1 cellular context compared by ENCODE assay signal in the genomic region with DNA sequence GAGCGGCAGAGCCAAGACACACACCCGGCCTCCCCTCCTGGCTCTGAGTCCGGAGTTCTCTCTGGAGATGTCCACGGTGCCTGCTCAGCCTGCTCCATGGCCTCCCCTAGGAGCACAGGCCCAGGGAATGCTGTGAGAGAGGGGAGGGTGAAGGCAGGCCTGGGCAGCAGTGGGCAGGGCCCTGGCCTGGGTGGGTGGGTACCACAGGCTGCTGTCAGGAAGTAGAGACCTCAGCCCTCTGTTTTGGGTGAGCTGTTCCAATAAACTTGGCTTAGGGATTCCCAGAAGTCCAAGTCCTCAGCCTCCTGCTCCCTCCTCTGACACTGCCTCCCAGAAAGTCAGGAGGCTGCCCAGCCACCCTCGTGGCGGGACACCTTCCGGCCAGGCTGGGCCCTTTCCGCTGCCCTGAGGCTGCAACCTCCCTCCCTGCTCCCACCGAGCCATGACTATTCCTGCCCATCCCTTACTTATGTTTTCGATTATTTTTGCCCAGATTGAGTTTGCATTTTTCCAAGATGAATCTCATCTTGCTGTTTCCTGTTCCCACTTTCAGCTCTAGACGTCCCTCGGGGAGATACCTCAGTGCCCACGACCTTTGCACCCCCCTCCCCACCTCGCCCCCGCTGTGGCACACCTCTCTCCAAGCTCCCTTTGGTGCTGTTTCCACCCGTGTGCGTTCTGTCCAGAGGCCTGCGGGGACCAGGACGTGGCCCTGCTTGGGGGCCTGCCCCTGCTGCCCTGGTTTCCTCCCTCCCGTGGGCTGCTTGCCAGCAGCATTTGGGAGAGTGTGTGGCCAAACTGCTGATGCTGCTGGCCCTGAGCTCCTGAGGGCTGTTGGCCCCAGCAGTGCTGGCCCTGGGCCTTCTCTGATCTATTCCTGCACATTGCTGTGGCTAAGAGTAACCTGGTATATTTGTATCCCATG.
A peak's percentile ranks its signal among the peaks of the same experiment; 100 is the strongest.
TF ChIP-seq lines count a peak whose summit lies in the region.

No MANE protein-coding gene starts in this region.

TF ChIP-seq in SK-N-SH, 30 proteins besides CTCF, POLR2A, EP300 and RAD21 (continued from another document):
- TF ChIP-seq FOXM1 (IDR thresholded peaks at IDR 0.05; ENCODE audit: low read depth) (no peak), RXRA (IDR thresholded peaks at IDR 0.05; ENCODE audit: borderline replicate concordance, low read depth) (peak; percentile 63; the same call in 1 of the 2 replicates), MXI1 (IDR thresholded peaks at IDR 0.05; ENCODE audit: low read depth, low read length) (0 out of 2 replicates have a peak, but pooled peaks have one; percentile 42), MEF2A (IDR thresholded peaks at IDR 0.05; ENCODE audit: borderline replicate concordance, low read depth) (no peak), NRF1 (IDR thresholded peaks at IDR 0.05; ENCODE audit: low read depth, low read length) (no peak), EZH2phosphoT487 (IDR thresholded peaks at IDR 0.05; ENCODE audit: borderline replicate concordance, low read depth) (no peak), SIN3A (IDR thresholded peaks at IDR 0.05; ENCODE audit: borderline replicate concordance, low read depth, low read length) (peak; percentile 85; the same call in 1 of the 2 replicates), ELF1 (IDR thresholded peaks at IDR 0.05) (peak; percentile 12; the same call in 1 of the 2 replicates), RCOR1 (IDR thresholded peaks at IDR 0.05; ENCODE audit: low read length) (no peak), FOSL2 (IDR thresholded peaks at IDR 0.05; ENCODE audit: borderline replicate concordance, low read depth) (peak; percentile 46; the same call in 1 of the 2 replicates), YY1 (IDR thresholded peaks at IDR 0.05; ENCODE audit: low read depth) (peak; percentile 35; the same call in 1 of the 2 replicates), TCF12 (IDR thresholded peaks at IDR 0.05) (peak; percentile 88)
- TF ChIP-seq, protein P1, sequence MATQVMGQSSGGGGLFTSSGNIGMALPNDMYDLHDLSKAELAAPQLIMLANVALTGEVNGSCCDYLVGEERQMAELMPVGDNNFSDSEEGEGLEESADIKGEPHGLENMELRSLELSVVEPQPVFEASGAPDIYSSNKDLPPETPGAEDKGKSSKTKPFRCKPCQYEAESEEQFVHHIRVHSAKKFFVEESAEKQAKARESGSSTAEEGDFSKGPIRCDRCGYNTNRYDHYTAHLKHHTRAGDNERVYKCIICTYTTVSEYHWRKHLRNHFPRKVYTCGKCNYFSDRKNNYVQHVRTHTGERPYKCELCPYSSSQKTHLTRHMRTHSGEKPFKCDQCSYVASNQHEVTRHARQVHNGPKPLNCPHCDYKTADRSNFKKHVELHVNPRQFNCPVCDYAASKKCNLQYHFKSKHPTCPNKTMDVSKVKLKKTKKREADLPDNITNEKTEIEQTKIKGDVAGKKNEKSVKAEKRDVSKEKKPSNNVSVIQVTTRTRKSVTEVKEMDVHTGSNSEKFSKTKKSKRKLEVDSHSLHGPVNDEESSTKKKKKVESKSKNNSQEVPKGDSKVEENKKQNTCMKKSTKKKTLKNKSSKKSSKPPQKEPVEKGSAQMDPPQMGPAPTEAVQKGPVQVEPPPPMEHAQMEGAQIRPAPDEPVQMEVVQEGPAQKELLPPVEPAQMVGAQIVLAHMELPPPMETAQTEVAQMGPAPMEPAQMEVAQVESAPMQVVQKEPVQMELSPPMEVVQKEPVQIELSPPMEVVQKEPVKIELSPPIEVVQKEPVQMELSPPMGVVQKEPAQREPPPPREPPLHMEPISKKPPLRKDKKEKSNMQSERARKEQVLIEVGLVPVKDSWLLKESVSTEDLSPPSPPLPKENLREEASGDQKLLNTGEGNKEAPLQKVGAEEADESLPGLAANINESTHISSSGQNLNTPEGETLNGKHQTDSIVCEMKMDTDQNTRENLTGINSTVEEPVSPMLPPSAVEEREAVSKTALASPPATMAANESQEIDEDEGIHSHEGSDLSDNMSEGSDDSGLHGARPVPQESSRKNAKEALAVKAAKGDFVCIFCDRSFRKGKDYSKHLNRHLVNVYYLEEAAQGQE (IDR thresholded peaks at IDR 0.05; ENCODE audit: low read depth, low read length), result 0 out of 2 replicates have a peak, but pooled peaks have one; percentile 4
- TF ChIP-seq, protein P2, sequence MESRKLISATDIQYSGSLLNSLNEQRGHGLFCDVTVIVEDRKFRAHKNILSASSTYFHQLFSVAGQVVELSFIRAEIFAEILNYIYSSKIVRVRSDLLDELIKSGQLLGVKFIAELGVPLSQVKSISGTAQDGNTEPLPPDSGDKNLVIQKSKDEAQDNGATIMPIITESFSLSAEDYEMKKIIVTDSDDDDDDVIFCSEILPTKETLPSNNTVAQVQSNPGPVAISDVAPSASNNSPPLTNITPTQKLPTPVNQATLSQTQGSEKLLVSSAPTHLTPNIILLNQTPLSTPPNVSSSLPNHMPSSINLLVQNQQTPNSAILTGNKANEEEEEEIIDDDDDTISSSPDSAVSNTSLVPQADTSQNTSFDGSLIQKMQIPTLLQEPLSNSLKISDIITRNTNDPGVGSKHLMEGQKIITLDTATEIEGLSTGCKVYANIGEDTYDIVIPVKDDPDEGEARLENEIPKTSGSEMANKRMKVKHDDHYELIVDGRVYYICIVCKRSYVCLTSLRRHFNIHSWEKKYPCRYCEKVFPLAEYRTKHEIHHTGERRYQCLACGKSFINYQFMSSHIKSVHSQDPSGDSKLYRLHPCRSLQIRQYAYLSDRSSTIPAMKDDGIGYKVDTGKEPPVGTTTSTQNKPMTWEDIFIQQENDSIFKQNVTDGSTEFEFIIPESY (IDR thresholded peaks at IDR 0.05; ENCODE audit: borderline replicate concordance, low read depth), result peak; percentile 54; the same call in 1 of the 2 replicates
- TF ChIP-seq, protein P3, sequence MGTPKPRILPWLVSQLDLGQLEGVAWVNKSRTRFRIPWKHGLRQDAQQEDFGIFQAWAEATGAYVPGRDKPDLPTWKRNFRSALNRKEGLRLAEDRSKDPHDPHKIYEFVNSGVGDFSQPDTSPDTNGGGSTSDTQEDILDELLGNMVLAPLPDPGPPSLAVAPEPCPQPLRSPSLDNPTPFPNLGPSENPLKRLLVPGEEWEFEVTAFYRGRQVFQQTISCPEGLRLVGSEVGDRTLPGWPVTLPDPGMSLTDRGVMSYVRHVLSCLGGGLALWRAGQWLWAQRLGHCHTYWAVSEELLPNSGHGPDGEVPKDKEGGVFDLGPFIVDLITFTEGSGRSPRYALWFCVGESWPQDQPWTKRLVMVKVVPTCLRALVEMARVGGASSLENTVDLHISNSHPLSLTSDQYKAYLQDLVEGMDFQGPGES (IDR thresholded peaks at IDR 0.05; ENCODE audit: low read depth, low read length), result no peak
